Comparison of ENCODE assay signal across 8 cellular contexts in genomic region chr10:58384536-58384998, GRCh38. TPM values are rescaled to one million over a fixed set of nuclear protein-coding genes. Genes with fewer than 3 reads are reported as not detected.
DNase-seq lines count a peak whose midpoint lies in the region; ATAC-seq and TF ChIP-seq lines count a peak whose summit lies in the region.

No MANE protein-coding gene starts in this region.

- H3K4me3 ChIP-seq in KMS-11 (IDR thresholded peaks at IDR 0.05; ENCODE audit: insufficient read depth, low read depth, low read length), result peak overlapping the region; percentile 5
- peak overlapping the region; percentile 83 for H3K4me3 ChIP-seq in mononuclear cell (ENCODE audit: low read length)

- peak overlapping the region; percentile 88 for H3K4me2 ChIP-seq in KMS-11

- H3K27me3 ChIP-seq in KMS-11 (ENCODE audit: insufficient read depth, low read depth) (no peaks in the 10 kb centered on the region), mononuclear cell (ENCODE audit: insufficient read depth, low read length) (no peaks in the 10 kb centered on the region)

- no peak for ATAC-seq in activated CD4-positive, alpha-beta T cell treated with anti-CD3 and anti-CD28 coated beads for 36 hours
- peak; percentile 12 for ATAC-seq in central memory CD8-positive, alpha-beta T cell (replicated peaks; ENCODE audit: extremely low read depth, poor library complexity, severe bottlenecking)
- no peak for ATAC-seq in HG02642 (IDR thresholded peaks at IDR 0.05; ENCODE audit: poor library complexity, unreplicated experiment)
- ATAC-seq in GM21528 (IDR thresholded peaks at IDR 0.05; ENCODE audit: low FRiP score, unreplicated experiment), result no peak

- H3K27me3 Mint-ChIP-seq in activated CD4-positive, alpha-beta T cell treated with anti-CD3 and anti-CD28 coated beads for 36 hours, result no peaks in the 10 kb centered on the region
- H3K27me3 Mint-ChIP-seq in central memory CD8-positive, alpha-beta T cell, result no peaks in the 10 kb centered on the region

- CTCF ChIA-PET in activated CD4-positive, alpha-beta T cell treated with anti-CD3 and anti-CD28 coated beads for 36 hours (lab: Charles Lee), result interaction anchor here (0.7 to 2.6 kb wide), 22 partner anchors 9 to 207 kb away, joined by 3 to 14 read pairs (median 4); partner anchors contain the start of genes CISD1, IPMK and UBE2D1
- CTCF ChIA-PET in GM10248 (lab: Yijun Ruan, JAX), result interaction anchor here (0.7 to 8.4 kb wide), 22 partner anchors 10 to 208 kb away, joined by 3 to 60 read pairs (median 4); partner anchors contain the start of gene UBE2D1

- H3K4me1 ChIP-seq in KMS-11 (ENCODE audit: low read depth, poor library complexity, severe bottlenecking) (peaks cover 26% of the 10 kb centered on the region), mononuclear cell (ENCODE audit: insufficient read depth, low read length) (peaks cover 32% of the 10 kb centered on the region)

- peaks cover 31% of the 10 kb centered on the region for H3K36me3 Mint-ChIP-seq in activated CD4-positive, alpha-beta T cell treated with anti-CD3 and anti-CD28 coated beads for 36 hours (ENCODE audit: low read depth)
- peaks cover 35% of the 10 kb centered on the region for H3K36me3 Mint-ChIP-seq in central memory CD8-positive, alpha-beta T cell (ENCODE audit: insufficient read depth)

- no peaks in the 10 kb centered on the region for H3K36me3 ChIP-seq in KMS-11 (ENCODE audit: insufficient read depth)

- peak overlapping the region; percentile 85 for H2AFZ ChIP-seq in KMS-11 (ENCODE audit: low read depth)

- H3K4me1 Mint-ChIP-seq in activated CD4-positive, alpha-beta T cell treated with anti-CD3 and anti-CD28 coated beads for 36 hours, result peaks cover 39% of the 10 kb centered on the region
- peaks cover 35% of the 10 kb centered on the region for H3K4me1 Mint-ChIP-seq in central memory CD8-positive, alpha-beta T cell

- no peaks in the 10 kb centered on the region for H3K9me3 Mint-ChIP-seq in activated CD4-positive, alpha-beta T cell treated with anti-CD3 and anti-CD28 coated beads for 36 hours (ENCODE audit: low read depth)
- no peaks in the 10 kb centered on the region for H3K9me3 Mint-ChIP-seq in central memory CD8-positive, alpha-beta T cell

- peak overlapping the region; percentile 83 for H3K27ac Mint-ChIP-seq in activated CD4-positive, alpha-beta T cell treated with anti-CD3 and anti-CD28 coated beads for 36 hours
- peak overlapping the region; percentile 93 for H3K27ac Mint-ChIP-seq in central memory CD8-positive, alpha-beta T cell (ENCODE audit: low read depth)

- no peak for DNase-seq in activated CD4-positive, alpha-beta T cell treated with anti-CD3 and anti-CD28 coated beads for 36 hours
- no peak for DNase-seq in activated CD4-positive, alpha-beta T cell treated with anti-CD3 and anti-CD28 coated beads, Interleukin-2, amount 50 U/mL, for 1 hour
- no peak for DNase-seq in central memory CD8-positive, alpha-beta T cell (ENCODE audit: low spot score in 2 of 2)
- no peak for DNase-seq in GM10248 (ENCODE audit: extremely low spot score)

- no peak for TF ChIP-seq CTCF in KMS-11 (conservative IDR thresholded peaks at IDR 0.05; ENCODE audit: low read depth, low read length)
- no peak for TF ChIP-seq CTCF in GM10248 (IDR thresholded peaks at IDR 0.05; ENCODE audit: control extremely low read depth, extremely low read depth, low read depth, missing control alignments)

- H3K4me3 Mint-ChIP-seq in activated CD4-positive, alpha-beta T cell treated with anti-CD3 and anti-CD28 coated beads for 36 hours, result peak overlapping the region; percentile 100
- H3K4me3 Mint-ChIP-seq in central memory CD8-positive, alpha-beta T cell, result peak overlapping the region; percentile 99

- H4K20me1 ChIP-seq in KMS-11 (ENCODE audit: insufficient read depth), result no peaks in the 10 kb centered on the region

- peaks cover 34% of the 10 kb centered on the region for H3K79me2 ChIP-seq in KMS-11 (ENCODE audit: insufficient read depth, low read depth)

- POLR2A ChIA-PET in activated CD4-positive, alpha-beta T cell treated with anti-CD3 and anti-CD28 coated beads for 36 hours (lab: Charles Lee), result interaction anchor here (0.7 to 1.0 kb wide), 2 partner anchors 51 to 116 kb away, joined by 3 read pairs; partner anchors contain the start of genes CISD1 and IPMK
- POLR2A ChIA-PET in GM10248 (lab: Yijun Ruan, JAX), result interaction anchor here (1.8 kb wide), 1 partner anchor 49 kb away, joined by 5 read pairs; the partner anchor contains the start of gene UBE2D1

- intact Hi-C loops in activated CD4-positive, alpha-beta T cell treated with anti-CD3 and anti-CD28 coated beads for 36 hours (cut with DNase I, micrococcal nuclease), result loop anchor here in 1 of 2 experiments (2.0 kb wide), 1 partner anchor 208 kb away; no protein-coding TSS in a partner anchor

- peak overlapping the region; percentile 61 for H3K27ac ChIP-seq in KMS-11

- H3K9me3 ChIP-seq in mononuclear cell (ENCODE audit: low read depth, low read length), result no peaks in the 10 kb centered on the region

- H3K9ac ChIP-seq in KMS-11, result peak overlapping the region; percentile 86

RNA-seq across cellular contexts. Expression of gene TFAM, which starts 0.6 kb away (rescaled TPM):
- 100 to 1,000 TPM; 108 to 112 TPM for total RNA-seq in activated CD4-positive, alpha-beta T cell treated with anti-CD3 and anti-CD28 coated beads for 36 hours
- 32.8 TPM for total RNA-seq in mononuclear cell

RNA-seq across cellular contexts. Expression of gene UBE2D1, which starts 49.8 kb away (rescaled TPM):
- total RNA-seq in activated CD4-positive, alpha-beta T cell treated with anti-CD3 and anti-CD28 coated beads for 36 hours, result 10 to 100 TPM; 12.7 to 15.3 TPM
- total RNA-seq in mononuclear cell, result 64.3 TPM
